In genomic region chr21:45104560-45104959, GRCh38 we compare ENCODE assay signal across 1 cellular context.
TF ChIP-seq lines count a peak whose summit lies in the region.

No MANE protein-coding gene starts in this region.

TF ChIP-seq in A549, 52 proteins besides CTCF, POLR2A, EP300 and RAD21 (continued from another document):
- TF ChIP-seq MAX (IDR thresholded peaks at IDR 0.05) (no peak), KDM1A (IDR thresholded peaks at IDR 0.05; ENCODE audit: low read depth) (no peak), SREBF2 (IDR thresholded peaks at IDR 0.05) (no peak), CBX8 (IDR thresholded peaks at IDR 0.05) (no peak)
